10 cellular contexts compared by ENCODE assay signal in genomic region chr9:33884856-33885701, GRCh38.
DNase-seq lines count a peak whose midpoint lies in the region; ATAC-seq, FAIRE-seq and TF ChIP-seq lines count a peak whose summit lies in the region.
"Had no signal": no experiment of that assay in that cellular context is flagged by ENCODE, and none has a peak within 500 bp of the region (broad histone marks: within the 10 kb centered on the region; RNA-seq: fewer than 3 reads in every experiment).

No MANE protein-coding gene starts in this region.

- ATAC-seq in GM19035 (IDR thresholded peaks at IDR 0.05; ENCODE audit: unreplicated experiment) (no peak), omental fat pad (ENCODE audit: low FRiP score) (no peak)

- H3K36me3 ChIP-seq in small intestine (ENCODE audit: control insufficient read depth in 2 of 2, insufficient read depth in 2 of 2, low read length in 2 of 2), result no peaks in the 10 kb centered on the region

- no peak for TF ChIP-seq CTCF in brain (conservative IDR thresholded peaks at IDR 0.05)
- TF ChIP-seq CTCF in nephron (IDR thresholded peaks at IDR 0.05; ENCODE audit: unreplicated experiment in 3 of 3), result no peak
- no peak for TF ChIP-seq CTCF in omental fat pad (IDR thresholded peaks at IDR 0.05)

- no peak overlapping the region for H3K4me3 ChIP-seq in small intestine (ENCODE audit: low read depth in 1 of 2, low read length in 2 of 2)

- H3K27ac ChIP-seq in small intestine (ENCODE audit: low read depth in 1 of 2, low read length in 1 of 2), result no peak overlapping the region
- H3K27ac ChIP-seq: KMS-11 had no signal

- H3K4me1 Mint-ChIP-seq in brain, result peaks cover 59% of the 10 kb centered on the region
- peaks cover 34% of the 10 kb centered on the region for H3K4me1 Mint-ChIP-seq in nephron

- no peaks in the 10 kb centered on the region for H3K9me3 ChIP-seq in small intestine (ENCODE audit: control insufficient read depth, low read depth)

- H3K27me3 Mint-ChIP-seq in brain (no peaks in the 10 kb centered on the region), nephron (ENCODE audit: low read depth) (no peaks in the 10 kb centered on the region)

- peak; percentile 27 for DNase-seq in Daoy (ENCODE audit: low read depth)
- peak; percentile 91 for DNase-seq in NCI-H146 treated with DMSO at 0.1 percent for 48 hours (lab: John Stamatoyannopoulos, UW; ENCODE audit: unreplicated experiment)
- no peak for DNase-seq in NOMO-1 treated with dmso at 0.1 percent for 144 hours (lab: John Stamatoyannopoulos, UW; ENCODE audit: unreplicated experiment)
- no peak for DNase-seq in small intestine
- DNase-seq in omental fat pad (ENCODE audit: low spot score), result no peak
- DNase-seq: activated CD8-positive, alpha-beta memory T cell treated with anti-CD3 and anti-CD28 coated beads, Interleukin-2, amount 50 U/mL, for 4 hours had no signal

- peak overlapping the region; percentile 49 to 92 (median 76) for H3K27ac Mint-ChIP-seq in brain
- H3K27ac Mint-ChIP-seq in nephron, result peak overlapping the region; percentile 77 to 86 (median 79)

- H3K27me3 ChIP-seq in small intestine (ENCODE audit: control insufficient read depth in 2 of 2, insufficient read depth in 2 of 2, low read length in 2 of 2), result no peaks in the 10 kb centered on the region

- H3K9me3 Mint-ChIP-seq in brain (peaks cover 0 to 1% (median 0%) of the 10 kb centered on the region in 5 experiments), nephron (no peaks in the 10 kb centered on the region)

- H3K36me3 Mint-ChIP-seq in brain (peaks cover 38% of the 10 kb centered on the region), nephron (ENCODE audit: low read depth) (peaks cover 22% of the 10 kb centered on the region)

- peak overlapping the region in 4 of 5 experiments; percentile 19 to 63 (median 32) for H3K4me3 Mint-ChIP-seq in brain
- peak overlapping the region in 2 of 3 experiments; percentile 1 to 14 for H3K4me3 Mint-ChIP-seq in nephron

- no peak for FAIRE-seq in small intestine (lab: Jason Lieb, UNC)

- 56 to 66% (median 63%) methylated on average over 5 of the region's 5 CpGs for WGBS in small intestine, 3 donors

- no peaks in the 10 kb centered on the region for H3K4me1 ChIP-seq in small intestine (ENCODE audit: control insufficient read depth in 2 of 2, insufficient read depth in 1 of 2, low read depth in 1 of 2, low read length in 1 of 2)

Comparison
In these comparisons a context has a peak if more than half of its experiments do, and no peak if none do; other contexts are left out.
1. DNase-seq: peak in Daoy (single experiment) and NCI-H146 treated with DMSO at 0.1 percent for 48 hours (single experiment); none in NOMO-1 treated with dmso at 0.1 percent for 144 hours (single experiment), small intestine (single experiment) and omental fat pad (single experiment).